Comparison of ENCODE assay signal across 15 cellular contexts in genomic region chr5:178236685-178237084, GRCh38. TPM values are rescaled to one million over a fixed set of nuclear protein-coding genes. Genes with fewer than 3 reads are reported as not detected.
DNase-seq lines count a peak whose midpoint lies in the region; ATAC-seq and TF ChIP-seq lines count a peak whose summit lies in the region.
"Had no signal": no experiment of that assay in that cellular context is flagged by ENCODE, and none has a peak within 500 bp of the region (broad histone marks: within the 10 kb centered on the region; RNA-seq: fewer than 3 reads in every experiment).

No MANE protein-coding gene starts in this region.

- intact Hi-C loops in uterus (cut with DNase I; ENCODE audit: low total_unique reads), result no loop called here

- 7% methylated on average over 3 of the region's 3 CpGs for WGBS in liver

- DNase-seq in activated CD8-positive, alpha-beta memory T cell treated with anti-CD3 and anti-CD28 coated beads, Interleukin-2, amount 10 ng/mL, durations not matched to agents 7 days and 5 days, result no peak
- DNase-seq in activated CD8-positive, alpha-beta memory T cell treated with anti-CD3 and anti-CD28 coated beads for 24 hours, result no peak
- no peak for DNase-seq in activated naive CD8-positive, alpha-beta T cell treated with anti-CD3 and anti-CD28 coated beads, Interleukin-2, amount 10 ng/mL, durations not matched to agents 7 days and 5 days
- no peak for DNase-seq in stimulated activated effector memory CD8-positive, alpha-beta T cell treated with anti-CD3 and anti-CD28 coated beads, Interleukin-12 subunit alpha, Interleukin-12 subunit beta, amount 100 ng/mL, for 72 hours (ENCODE audit: low spot score in 2 of 2)
- DNase-seq in NCI-H1417 treated with DMSO at 0.1 percent for 48 hours (lab: John Stamatoyannopoulos, UW) (no peak), uterus (no peak)
- DNase-seq: ACHN, activated T-cell treated with anti-CD3 and anti-CD28 coated beads for 4 hours, EL, HCEC 1CT, NCI-H345, trophoblast cell had no signal

- H3K9me3 Mint-ChIP-seq in activated CD8-positive, alpha-beta memory T cell treated with anti-CD3 and anti-CD28 coated beads, Interleukin-2, amount 10 ng/mL, durations not matched to agents 7 days and 5 days (ENCODE audit: low read depth), result no peaks in the 10 kb centered on the region
- H3K9me3 Mint-ChIP-seq in activated naive CD8-positive, alpha-beta T cell treated with anti-CD3 and anti-CD28 coated beads, Interleukin-2, amount 10 ng/mL, durations not matched to agents 7 days and 5 days, result no peaks in the 10 kb centered on the region
- H3K9me3 Mint-ChIP-seq in stimulated activated effector memory CD8-positive, alpha-beta T cell treated with anti-CD3 and anti-CD28 coated beads, Interleukin-12 subunit alpha, Interleukin-12 subunit beta, amount 100 ng/mL, for 72 hours, result no peaks in the 10 kb centered on the region
- H3K9me3 Mint-ChIP-seq: mesothelial cell of epicardium had no signal

- no peak overlapping the region for H3K4me3 Mint-ChIP-seq in activated CD8-positive, alpha-beta memory T cell treated with anti-CD3 and anti-CD28 coated beads, Interleukin-2, amount 10 ng/mL, durations not matched to agents 7 days and 5 days
- H3K4me3 Mint-ChIP-seq in activated naive CD8-positive, alpha-beta T cell treated with anti-CD3 and anti-CD28 coated beads, Interleukin-2, amount 10 ng/mL, durations not matched to agents 7 days and 5 days, result peak overlapping the region; percentile 22
- H3K4me3 Mint-ChIP-seq in stimulated activated effector memory CD8-positive, alpha-beta T cell treated with anti-CD3 and anti-CD28 coated beads, Interleukin-12 subunit alpha, Interleukin-12 subunit beta, amount 100 ng/mL, for 72 hours, result peak overlapping the region; percentile 10
- H3K4me3 Mint-ChIP-seq: mesothelial cell of epicardium had no signal

- H3K27me3 ChIP-seq in liver (ENCODE audit: control insufficient read depth in 4 of 4, insufficient read depth in 4 of 4, low read length in 3 of 4) (no peaks in the 10 kb centered on the region), uterus (no peaks in the 10 kb centered on the region)

- TF ChIP-seq RAD21 in liver (IDR thresholded peaks at IDR 0.05), result peak in 1 of 2 donors; percentile 11

- ATAC-seq in activated CD8-positive, alpha-beta memory T cell treated with anti-CD3 and anti-CD28 coated beads, Interleukin-2, amount 10 ng/mL, durations not matched to agents 7 days and 5 days, result no peak
- ATAC-seq in activated naive CD8-positive, alpha-beta T cell treated with anti-CD3 and anti-CD28 coated beads, Interleukin-2, amount 10 ng/mL, durations not matched to agents 7 days and 5 days (ENCODE audit: low read depth), result no peak
- no peak for ATAC-seq in stimulated activated effector memory CD8-positive, alpha-beta T cell treated with anti-CD3 and anti-CD28 coated beads, Interleukin-12 subunit alpha, Interleukin-12 subunit beta, amount 100 ng/mL, for 72 hours
- no peak for ATAC-seq in HG03378 (IDR thresholded peaks at IDR 0.05; ENCODE audit: unreplicated experiment)

- peak overlapping the region; percentile 99 for H3K27ac Mint-ChIP-seq in activated CD8-positive, alpha-beta memory T cell treated with anti-CD3 and anti-CD28 coated beads, Interleukin-2, amount 10 ng/mL, durations not matched to agents 7 days and 5 days
- H3K27ac Mint-ChIP-seq in activated naive CD8-positive, alpha-beta T cell treated with anti-CD3 and anti-CD28 coated beads, Interleukin-2, amount 10 ng/mL, durations not matched to agents 7 days and 5 days, result peak overlapping the region; percentile 96
- H3K27ac Mint-ChIP-seq in stimulated activated effector memory CD8-positive, alpha-beta T cell treated with anti-CD3 and anti-CD28 coated beads, Interleukin-12 subunit alpha, Interleukin-12 subunit beta, amount 100 ng/mL, for 72 hours, result peak overlapping the region; percentile 97
- H3K27ac Mint-ChIP-seq: mesothelial cell of epicardium had no signal

- H3K4me1 ChIP-seq in liver (ENCODE audit: control insufficient read depth in 4 of 4, insufficient read depth in 4 of 4, low read length in 3 of 4), result peaks cover 27 to 57% (median 38%) of the 10 kb centered on the region in 4 donors
- H3K4me1 ChIP-seq in uterus, result peaks cover 0 to 1% of the 10 kb centered on the region in 2 donors

- no peaks in the 10 kb centered on the region for H3K27me3 Mint-ChIP-seq in activated CD8-positive, alpha-beta memory T cell treated with anti-CD3 and anti-CD28 coated beads, Interleukin-2, amount 10 ng/mL, durations not matched to agents 7 days and 5 days
- no peaks in the 10 kb centered on the region for H3K27me3 Mint-ChIP-seq in activated naive CD8-positive, alpha-beta T cell treated with anti-CD3 and anti-CD28 coated beads, Interleukin-2, amount 10 ng/mL, durations not matched to agents 7 days and 5 days

- peaks cover 83% of the 10 kb centered on the region for H3K4me1 Mint-ChIP-seq in activated CD8-positive, alpha-beta memory T cell treated with anti-CD3 and anti-CD28 coated beads, Interleukin-2, amount 10 ng/mL, durations not matched to agents 7 days and 5 days
- H3K4me1 Mint-ChIP-seq in activated naive CD8-positive, alpha-beta T cell treated with anti-CD3 and anti-CD28 coated beads, Interleukin-2, amount 10 ng/mL, durations not matched to agents 7 days and 5 days, result peaks cover 69% of the 10 kb centered on the region
- H3K4me1 Mint-ChIP-seq in stimulated activated effector memory CD8-positive, alpha-beta T cell treated with anti-CD3 and anti-CD28 coated beads, Interleukin-12 subunit alpha, Interleukin-12 subunit beta, amount 100 ng/mL, for 72 hours, result peaks cover 69% of the 10 kb centered on the region

- H3K27ac ChIP-seq in liver (ENCODE audit: low read depth in 1 of 2, low read length in 2 of 2) (peak overlapping the region; percentile 15 to 66), uterus (no peak overlapping the region)

- no peaks in the 10 kb centered on the region for H3K9me3 ChIP-seq in liver (ENCODE audit: control insufficient read depth in 4 of 4, low read length in 3 of 4)
- no peaks in the 10 kb centered on the region for H3K9me3 ChIP-seq in uterus

- H3K36me3 Mint-ChIP-seq in activated CD8-positive, alpha-beta memory T cell treated with anti-CD3 and anti-CD28 coated beads, Interleukin-2, amount 10 ng/mL, durations not matched to agents 7 days and 5 days, result peaks cover 3% of the 10 kb centered on the region
- H3K36me3 Mint-ChIP-seq in activated naive CD8-positive, alpha-beta T cell treated with anti-CD3 and anti-CD28 coated beads, Interleukin-2, amount 10 ng/mL, durations not matched to agents 7 days and 5 days, result peaks cover under 1% of the 10 kb centered on the region
- peaks cover 9% of the 10 kb centered on the region for H3K36me3 Mint-ChIP-seq in stimulated activated effector memory CD8-positive, alpha-beta T cell treated with anti-CD3 and anti-CD28 coated beads, Interleukin-12 subunit alpha, Interleukin-12 subunit beta, amount 100 ng/mL, for 72 hours
- H3K36me3 Mint-ChIP-seq: mesothelial cell of epicardium had no signal

- TF ChIP-seq CTCF in liver (IDR thresholded peaks at IDR 0.05; ENCODE audit: low read depth, low read length, missing input control) (no peak), uterus (IDR thresholded peaks at IDR 0.05) (no peak)

- H3K36me3 ChIP-seq in liver (ENCODE audit: control insufficient read depth in 4 of 4, insufficient read depth in 3 of 4, low read depth in 1 of 4, low read length in 3 of 4), result no peaks in the 10 kb centered on the region
- H3K36me3 ChIP-seq in uterus, result no peaks in the 10 kb centered on the region

- H3K9ac ChIP-seq in liver (ENCODE audit: low read depth in 1 of 2, low read length in 2 of 2), result peak overlapping the region in 1 of 2 donors; percentile 19

- TF ChIP-seq POLR2A in uterus (IDR thresholded peaks at IDR 0.05), result no peak

- CTCF ChIA-PET in activated CD8-positive, alpha-beta memory T cell treated with anti-CD3 and anti-CD28 coated beads, Interleukin-2, amount 10 ng/mL, durations not matched to agents 7 days and 5 days (lab: Charles Lee), result interaction anchor here (0.8 to 4.3 kb wide), 4 partner anchors 12 to 313 kb away, joined by 3 to 44 read pairs (median 18); no protein-coding TSS in a partner anchor

- no peak overlapping the region for H3K4me3 ChIP-seq in liver (ENCODE audit: low read depth in 1 of 3, low read length in 3 of 3)
- no peak overlapping the region for H3K4me3 ChIP-seq in uterus

- POLR2A ChIA-PET in activated naive CD8-positive, alpha-beta T cell treated with anti-CD3 and anti-CD28 coated beads, Interleukin-2, amount 10 ng/mL, durations not matched to agents 7 days and 5 days (lab: Charles Lee), result interaction anchor here (6.5 kb wide), 1 partner anchor 13 kb away, joined by 75 read pairs; no protein-coding TSS in a partner anchor

RNA-seq across cellular contexts. Expression of gene PHYKPL, which starts 4.1 kb away (rescaled TPM):
- 100 to 1,000 TPM; 117 to 120 TPM for total RNA-seq in activated CD8-positive, alpha-beta memory T cell treated with anti-CD3 and anti-CD28 coated beads, Interleukin-2, amount 10 ng/mL, durations not matched to agents 7 days and 5 days
- 100 to 1,000 TPM; 158 to 165 TPM for total RNA-seq in activated naive CD8-positive, alpha-beta T cell treated with anti-CD3 and anti-CD28 coated beads, Interleukin-2, amount 10 ng/mL, durations not matched to agents 7 days and 5 days
- total RNA-seq in liver (100 to 1,000 TPM in 1 of 2 donors, 10 to 100 TPM in 1; 25.6 to 103 TPM), uterus (100 to 1,000 TPM in 2 of 4 donors, 10 to 100 TPM in 2; 41.5 to 129 (median 89.9) TPM)
- polyA plus RNA-seq in liver, result 10 to 100 TPM; 38.3 to 51.7 TPM

RNA-seq across cellular contexts. Expression of gene HNRNPAB, which starts 32.4 kb away (rescaled TPM):
- total RNA-seq in activated CD8-positive, alpha-beta memory T cell treated with anti-CD3 and anti-CD28 coated beads, Interleukin-2, amount 10 ng/mL, durations not matched to agents 7 days and 5 days, result 100 to 1,000 TPM; 268 to 391 TPM
- total RNA-seq in activated naive CD8-positive, alpha-beta T cell treated with anti-CD3 and anti-CD28 coated beads, Interleukin-2, amount 10 ng/mL, durations not matched to agents 7 days and 5 days, result 100 to 1,000 TPM; 183 to 198 TPM
- total RNA-seq in liver (10 to 100 TPM; 41.4 to 59.4 TPM), uterus (100 to 1,000 TPM in 1 of 4 donors, 10 to 100 TPM in 3; 45.1 to 112 (median 73.4) TPM)
- 10 to 100 TPM; 33.7 to 66.3 TPM for polyA plus RNA-seq in liver

RNA-seq across cellular contexts. Expression of gene GMCL2, which starts 49.5 kb away (rescaled TPM):
- total RNA-seq in activated CD8-positive, alpha-beta memory T cell treated with anti-CD3 and anti-CD28 coated beads, Interleukin-2, amount 10 ng/mL, durations not matched to agents 7 days and 5 days, result not detected
- not detected for total RNA-seq in activated naive CD8-positive, alpha-beta T cell treated with anti-CD3 and anti-CD28 coated beads, Interleukin-2, amount 10 ng/mL, durations not matched to agents 7 days and 5 days
- not detected for total RNA-seq in liver
- polyA plus RNA-seq in liver, result not detected
- not detected for total RNA-seq in uterus
- total RNA-seq: mesothelial cell of epicardium had no signal

Comparison
In these comparisons a context has a peak if more than half of its experiments do, and no peak if none do; other contexts are left out.
1. H3K27ac ChIP-seq: peak in liver (2 of 2); none in uterus (0 of 2).
2. Peak in every context shown above with its lines, with median percentiles within 50 percentile points of each other: H3K27ac Mint-ChIP-seq.